In genomic region chr17:61000911-61001310, GRCh38 we compare ENCODE assay signal across 11 cellular contexts.
A peak's percentile ranks its signal among the peaks of the same experiment; 100 is the strongest.
DNase-seq lines count a peak whose midpoint lies in the region; ATAC-seq and TF ChIP-seq lines count a peak whose summit lies in the region.
"Had no signal": no experiment of that assay in that cellular context is flagged by ENCODE, and none has a peak within 500 bp of the region (broad histone marks: within the 10 kb centered on the region; RNA-seq: fewer than 3 reads in every experiment).

No MANE protein-coding gene starts in this region.

- no peak for TF ChIP-seq POLR2A in prostate gland (IDR thresholded peaks at IDR 0.05)

- H3K79me2 ChIP-seq in Loucy (ENCODE audit: insufficient read depth, low read length) (no peaks in the 10 kb centered on the region), mesendoderm (ENCODE audit: control insufficient read depth, insufficient read depth, low read length) (no peaks in the 10 kb centered on the region)

- H3K4me3 ChIP-seq in Loucy (ENCODE audit: low read length, poor library complexity, severe bottlenecking) = no peak overlapping the region
- H3K4me3 ChIP-seq in astrocyte of the spinal cord (ENCODE audit: low read depth, low read length) = no peak overlapping the region
- H3K4me3 ChIP-seq in mesendoderm (ENCODE audit: low read length) = no peak overlapping the region
- H3K4me3 ChIP-seq in prostate gland = no peak overlapping the region

- H4K5ac ChIP-seq in mesendoderm (ENCODE audit: low read length) = no peak overlapping the region

- H3K23ac ChIP-seq in mesendoderm (ENCODE audit: low read length) = no peak overlapping the region

- H3K4me2 ChIP-seq in Loucy (ENCODE audit: low read depth, low read length, poor library complexity, severe bottlenecking) (no peak overlapping the region), mesendoderm (ENCODE audit: low read length) (no peak overlapping the region)

- H2AK5ac ChIP-seq in mesendoderm (ENCODE audit: low read length) = no peak overlapping the region

- H3K27ac ChIP-seq in mesendoderm (ENCODE audit: low read depth, low read length) = no peak overlapping the region
- no peak overlapping the region for H3K27ac ChIP-seq in prostate gland

- H3K27me3 ChIP-seq in Loucy (ENCODE audit: insufficient read depth, low read length, poor library complexity, severe bottlenecking) = no peaks in the 10 kb centered on the region
- H3K27me3 ChIP-seq in mesendoderm (ENCODE audit: insufficient read depth, low read length, poor library complexity) = no peaks in the 10 kb centered on the region
- no peaks in the 10 kb centered on the region for H3K27me3 ChIP-seq in prostate gland (replicated peaks; ENCODE audit: insufficient read depth)

- intact Hi-C loops in prostate gland (cut with DNase I) = loop anchor here (5.0 to 10.0 kb wide), 2 partner anchors 244 to 406 kb away; no protein-coding TSS in a partner anchor

- no peaks in the 10 kb centered on the region for H3K79me1 ChIP-seq in mesendoderm (ENCODE audit: low read length)

- H2AFZ ChIP-seq in Loucy (ENCODE audit: low read length) = no peak overlapping the region

- no peak overlapping the region for H2BK5ac ChIP-seq in mesendoderm (ENCODE audit: low read length)

- H2BK15ac ChIP-seq in mesendoderm (replicated peaks; ENCODE audit: low read depth) = no peak overlapping the region

- H4K20me1 ChIP-seq in Loucy (ENCODE audit: insufficient read depth, low read length, poor library complexity, severe bottlenecking) = no peaks in the 10 kb centered on the region

- peak; percentile 57 for DNase-seq in EL
- DNase-seq in astrocyte of the spinal cord (ENCODE audit: low read depth, low spot score) = peak; percentile 43
- DNase-seq in mesendoderm = peak; percentile 54
- no peak for DNase-seq in RPMI8226
- DNase-seq in prostate gland (ENCODE audit: low spot score) = no peak
- DNase-seq: activated CD4-positive, alpha-beta T cell treated with anti-CD3 and anti-CD28 coated beads for 36 hours; NCI-H526 treated with DMSO at 0.1 percent for 48 hours; retina had no signal

- WGBS in mesendoderm (ENCODE audit: extremely low coverage, insufficient coverage, low lambda C conversion rate) = no CpG with 5 or more reads among the region's 2 CpGs
- 47% methylated on average over 2 of the region's 2 CpGs for WGBS in prostate gland

- H3K9me2 ChIP-seq in Loucy (replicated peaks; ENCODE audit: low read depth, low read length) = no peaks in the 10 kb centered on the region

- no peak overlapping the region for H3K4ac ChIP-seq in mesendoderm (ENCODE audit: low read depth, low read length)

- in situ Hi-C loops in astrocyte of the spinal cord (cut with HindIII; ENCODE audit: low sequenced_read_pairs) = no loop called here

- H2BK120ac ChIP-seq in mesendoderm (ENCODE audit: low read depth, low read length) = no peak overlapping the region

- H4K8ac ChIP-seq in mesendoderm (ENCODE audit: low read depth, low read length) = no peak overlapping the region

- H3F3A ChIP-seq in Loucy (ENCODE audit: low read depth) = no peaks in the 10 kb centered on the region

- peak; percentile 45 for TF ChIP-seq CTCF in Loucy (conservative IDR thresholded peaks at IDR 0.05; ENCODE audit: low read length)
- peak; percentile 44 for TF ChIP-seq CTCF in astrocyte of the spinal cord (IDR thresholded peaks at IDR 0.05; ENCODE audit: low read depth, low read length)
- no peak for TF ChIP-seq CTCF in prostate gland (IDR thresholded peaks at IDR 0.05)

- no peak for ATAC-seq in GM18498 (IDR thresholded peaks at IDR 0.05; ENCODE audit: unreplicated experiment)
- no peak for ATAC-seq in HG03457 (IDR thresholded peaks at IDR 0.05; ENCODE audit: unreplicated experiment)
- ATAC-seq: activated CD4-positive, alpha-beta T cell treated with anti-CD3 and anti-CD28 coated beads for 36 hours had no signal

- H3K4me1 ChIP-seq in Loucy (ENCODE audit: insufficient read depth, low read length, poor library complexity, severe bottlenecking) = no peaks in the 10 kb centered on the region
- no peaks in the 10 kb centered on the region for H3K4me1 ChIP-seq in mesendoderm (ENCODE audit: control insufficient read depth, low read depth, low read length)
- no peaks in the 10 kb centered on the region for H3K4me1 ChIP-seq in prostate gland (replicated peaks)

- H3K9ac ChIP-seq in Loucy (ENCODE audit: low read depth, low read length, poor library complexity, severe bottlenecking) (no peak overlapping the region), mesendoderm (ENCODE audit: low read length) (no peak overlapping the region)

- no peak overlapping the region for H3K18ac ChIP-seq in mesendoderm (ENCODE audit: low read length)

- H3K9me3 ChIP-seq in Loucy (ENCODE audit: insufficient read depth, low read depth, low read length) (no peaks in the 10 kb centered on the region), prostate gland (no peaks in the 10 kb centered on the region)

- H3K36me3 ChIP-seq in Loucy (ENCODE audit: insufficient read depth, low read length) = no peaks in the 10 kb centered on the region
- no peaks in the 10 kb centered on the region for H3K36me3 ChIP-seq in mesendoderm (ENCODE audit: control insufficient read depth, insufficient read depth, low read length)
- H3K36me3 ChIP-seq in prostate gland = no peaks in the 10 kb centered on the region

- no peak overlapping the region for H3K56ac ChIP-seq in mesendoderm (ENCODE audit: low read length)

Comparison
In these comparisons a context has a peak if more than half of its experiments do, and no peak if none do; other contexts are left out.
1. DNase-seq: peak in EL (single experiment), astrocyte of the spinal cord (single experiment) and mesendoderm (single experiment); none in RPMI8226 (single experiment) and prostate gland (single experiment).
2. CTCF ChIP-seq: peak in Loucy (single experiment) and astrocyte of the spinal cord (single experiment); none in prostate gland (0 of 4).